Comparison of ENCODE assay signal across 20 cellular contexts in the genomic region with DNA sequence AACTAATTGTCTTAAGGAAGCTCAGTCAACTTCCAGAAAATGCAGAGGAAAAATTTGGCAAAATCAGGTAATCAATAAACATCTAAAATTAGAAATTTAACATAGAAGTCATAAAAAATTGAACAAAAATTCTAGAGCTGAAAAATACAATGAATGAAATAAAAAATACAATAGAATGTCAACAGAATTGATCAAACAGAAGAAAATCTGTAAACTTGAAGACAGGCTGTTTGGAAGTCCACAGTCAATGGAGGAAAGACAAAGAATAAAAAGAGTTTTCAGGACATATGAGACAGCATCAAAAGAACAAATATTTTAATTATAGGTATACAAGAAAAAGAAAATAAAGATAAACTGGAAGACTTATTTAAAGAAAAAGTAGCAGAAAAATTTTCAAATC.
DNase-seq lines count a peak whose midpoint lies in the region; ATAC-seq and TF ChIP-seq lines count a peak whose summit lies in the region.
"Had no signal": no experiment of that assay in that cellular context is flagged by ENCODE, and none has a peak within 500 bp of the region (broad histone marks: within the 10 kb centered on the region; RNA-seq: fewer than 3 reads in every experiment).

No MANE protein-coding gene starts in this region.

- in situ Hi-C loops in astrocyte of the spinal cord (cut with HindIII; ENCODE audit: low sequenced_read_pairs): no loop called here

- H3K9me3 ChIP-seq in HUES6 (ENCODE audit: control insufficient read depth, insufficient read depth, low read depth, low read length): peaks cover 32% of the 10 kb centered on the region
- H3K9me3 ChIP-seq: A549, Caco-2 had no signal

- ATAC-seq in effector memory CD8-positive, alpha-beta T cell (replicated peaks): no peak
- ATAC-seq: A549; CD8-positive, alpha-beta T cell had no signal

- no peak for TF ChIP-seq CTCF in astrocyte of the spinal cord (IDR thresholded peaks at IDR 0.05; ENCODE audit: low read depth, low read length)

- DNase-seq in DMS53 (lab: John Stamatoyannopoulos, UW) (peak; percentile 35), DMS53 treated with DMSO at 0.1 percent for 48 hours (lab: John Stamatoyannopoulos, UW; ENCODE audit: unreplicated experiment) (no peak), astrocyte of the spinal cord (ENCODE audit: low read depth, low spot score) (peak; percentile 1), fibroblast of peridontal ligament (ENCODE audit: extremely low read depth) (peak; percentile 1), nucleus accumbens (lab: John Stamatoyannopoulos, UW) (no peak), amniotic stem cell (lab: John Stamatoyannopoulos, UW) (no peak)
- no peak for DNase-seq in effector memory CD8-positive, alpha-beta T cell
- DNase-seq: AML-193; Caco-2; Calu3; CD4-positive, alpha-beta T cell; CD8-positive, alpha-beta T cell; DMS79 treated with DMSO at 0.1 percent for 48 hours; GF-D8 had no signal

- no peaks in the 10 kb centered on the region for H3K27me3 ChIP-seq in HUES6 (ENCODE audit: control insufficient read depth, insufficient read depth, low read length)
- H3K27me3 ChIP-seq: BLaER1 treated with 17β-estradiol and CSF1 and Interleukin-3, amounts not matched to agents 10 nM and 100 nM had no signal

- no peak overlapping the region for H3K4me3 ChIP-seq in HUES6 (ENCODE audit: low read depth, low read length)
- H3K4me3 ChIP-seq in astrocyte of the spinal cord (ENCODE audit: low read depth, low read length): no peak overlapping the region
- H3K4me3 ChIP-seq: A549; BLaER1 treated with 17β-estradiol and CSF1 and Interleukin-3, amounts not matched to agents 10 nM and 100 nM had no signal

- H3K27ac ChIP-seq in HUES6 (ENCODE audit: low read depth, low read length): 0 out of 2 replicates have a peak overlapping the region, but pooled peaks have one; percentile 18
- H3K27ac ChIP-seq: 22Rv1; A549; BLaER1 treated with 17β-estradiol and CSF1 and Interleukin-3, amounts not matched to agents 10 nM and 100 nM; C4-2B had no signal

- no peaks in the 10 kb centered on the region for H3K4me1 Mint-ChIP-seq in effector memory CD8-positive, alpha-beta T cell (ENCODE audit: low read depth in 2 of 2)
- H3K4me1 Mint-ChIP-seq: B cell had no signal

- H3K9me3 Mint-ChIP-seq in effector memory CD8-positive, alpha-beta T cell: peaks cover 13 to 23% of the 10 kb centered on the region in 2 donors

- no peak overlapping the region for H3K9ac ChIP-seq in HUES6 (ENCODE audit: low read length)
- H3K9ac ChIP-seq: BLaER1 treated with 17β-estradiol and CSF1 and Interleukin-3, amounts not matched to agents 10 nM and 100 nM had no signal

- H3K36me3 Mint-ChIP-seq in effector memory CD8-positive, alpha-beta T cell (ENCODE audit: insufficient read depth): no peaks in the 10 kb centered on the region
- H3K36me3 Mint-ChIP-seq: CD8-positive, alpha-beta T cell had no signal

- H3K27me3 Mint-ChIP-seq in effector memory CD8-positive, alpha-beta T cell: no peaks in the 10 kb centered on the region
- H3K27me3 Mint-ChIP-seq: B cell; CD4-positive, alpha-beta T cell had no signal

- H3K4me3 Mint-ChIP-seq in effector memory CD8-positive, alpha-beta T cell: no peak overlapping the region
- H3K4me3 Mint-ChIP-seq: B cell; CD4-positive, alpha-beta T cell; CD8-positive, alpha-beta T cell had no signal

- no peak overlapping the region for H3K27ac Mint-ChIP-seq in effector memory CD8-positive, alpha-beta T cell
- H3K27ac Mint-ChIP-seq: B cell; CD4-positive, alpha-beta T cell; CD8-positive, alpha-beta T cell had no signal

- no peaks in the 10 kb centered on the region for H3K36me3 ChIP-seq in HUES6 (ENCODE audit: control insufficient read depth, insufficient read depth, low read length)
- H3K36me3 ChIP-seq: BLaER1 treated with 17β-estradiol and CSF1 and Interleukin-3, amounts not matched to agents 10 nM and 100 nM had no signal

- no peaks in the 10 kb centered on the region for H3K4me1 ChIP-seq in HUES6 (ENCODE audit: control insufficient read depth, insufficient read depth, low read length)
- H3K4me1 ChIP-seq: A549; BLaER1 treated with 17β-estradiol and CSF1 and Interleukin-3, amounts not matched to agents 10 nM and 100 nM; Caco-2 had no signal

Comparison
In these comparisons a context has a peak if more than half of its experiments do, and no peak if none do; other contexts are left out.
1. DNase-seq: peak in DMS53 (single experiment), astrocyte of the spinal cord (single experiment) and fibroblast of peridontal ligament (single experiment); none in DMS53 treated with DMSO at 0.1 percent for 48 hours (single experiment), nucleus accumbens (0 of 56), effector memory CD8-positive, alpha-beta T cell (0 of 3) and amniotic stem cell (single experiment).